23 cellular contexts compared by ENCODE assay signal in genomic region chr5:68953885-68954617, GRCh38.
DNase-seq lines count a peak whose midpoint lies in the region; ATAC-seq and TF ChIP-seq lines count a peak whose summit lies in the region.
"Had no signal": no experiment of that assay in that cellular context is flagged by ENCODE, and none has a peak within 500 bp of the region (broad histone marks: within the 10 kb centered on the region; RNA-seq: fewer than 3 reads in every experiment).

No MANE protein-coding gene starts in this region.

- no peak overlapping the region for H3K27ac Mint-ChIP-seq in Calu3 (ENCODE audit: unreplicated experiment)
- H3K27ac Mint-ChIP-seq: CD4-positive, alpha-beta T cell; dendritic cell treated with granulocyte-macrophage colony-stimulating factor and Interleukin-4, amounts not matched to agents 40 ng/mL and 50 ng/mL, for 4 days; stimulated activated effector memory CD8-positive, alpha-beta T cell treated with anti-CD3 and anti-CD28 coated beads, Interleukin-12 subunit alpha, Interleukin-12 subunit beta, amount 100 ng/mL, for 72 hours; type B pancreatic cell had no signal

- H3K9me3 Mint-ChIP-seq in Calu3 (ENCODE audit: low read depth, unreplicated experiment), result no peaks in the 10 kb centered on the region
- H3K9me3 Mint-ChIP-seq: CD4-positive, alpha-beta T cell; dendritic cell treated with granulocyte-macrophage colony-stimulating factor and Interleukin-4, amounts not matched to agents 40 ng/mL and 50 ng/mL, for 4 days; stimulated activated effector memory CD8-positive, alpha-beta T cell treated with anti-CD3 and anti-CD28 coated beads, Interleukin-12 subunit alpha, Interleukin-12 subunit beta, amount 100 ng/mL, for 72 hours; type B pancreatic cell had no signal

- H3K27me3 ChIP-seq in suprapubic skin (no peaks in the 10 kb centered on the region), smooth muscle cell (ENCODE audit: low read depth) (no peaks in the 10 kb centered on the region)
- H3K27me3 ChIP-seq: ascending aorta had no signal

- 37% methylated on average over 9 of the region's 9 CpGs for WGBS in suprapubic skin
- WGBS in smooth muscle cell (ENCODE audit: low lambda C conversion rate), result 79% methylated on average over 9 of the region's 9 CpGs

- no peak for ATAC-seq in HG03039 (IDR thresholded peaks at IDR 0.05; ENCODE audit: unreplicated experiment)
- ATAC-seq: activated CD4-positive, CD25-positive, alpha-beta regulatory T cell treated with anti-CD3 and anti-CD28 coated beads, Interleukin-2, amount 50 U/mL, for 24 hours; stimulated activated effector memory CD8-positive, alpha-beta T cell treated with anti-CD3 and anti-CD28 coated beads, Interleukin-12 subunit alpha, Interleukin-12 subunit beta, amount 100 ng/mL, for 72 hours had no signal

- no peaks in the 10 kb centered on the region for H3F3A ChIP-seq in smooth muscle cell (ENCODE audit: low read depth)

- H3K36me3 Mint-ChIP-seq in Calu3 (ENCODE audit: insufficient read depth, unreplicated experiment), result no peaks in the 10 kb centered on the region
- H3K36me3 Mint-ChIP-seq: stimulated activated effector memory CD8-positive, alpha-beta T cell treated with anti-CD3 and anti-CD28 coated beads, Interleukin-12 subunit alpha, Interleukin-12 subunit beta, amount 100 ng/mL, for 72 hours; type B pancreatic cell had no signal

- H3K27ac ChIP-seq in suprapubic skin (peak overlapping the region; percentile 48), smooth muscle cell (ENCODE audit: low read depth) (no peak overlapping the region)
- H3K27ac ChIP-seq: ascending aorta, HL-60 had no signal

- no peak overlapping the region for H3K4me2 ChIP-seq in smooth muscle cell

- H3K9me3 ChIP-seq in suprapubic skin (no peaks in the 10 kb centered on the region), smooth muscle cell (replicated peaks; ENCODE audit: low read depth) (no peaks in the 10 kb centered on the region)
- H3K9me3 ChIP-seq: ascending aorta had no signal

- H3K27me3 Mint-ChIP-seq in Calu3 (ENCODE audit: unreplicated experiment), result peaks cover 14% of the 10 kb centered on the region
- H3K27me3 Mint-ChIP-seq: CD4-positive, alpha-beta T cell had no signal

- H3K4me3 ChIP-seq in choroid plexus epithelial cell (ENCODE audit: low read depth, low read length), result no peak overlapping the region
- no peak overlapping the region for H3K4me3 ChIP-seq in suprapubic skin
- H3K4me3 ChIP-seq in smooth muscle cell, result no peak overlapping the region
- H3K4me3 ChIP-seq: ascending aorta had no signal

- no TSS peak for BruUV-seq in Calu3 (replicated peaks; lab: Mats Ljungman, UMichigan)

- H3K4me1 Mint-ChIP-seq in Calu3 (ENCODE audit: low read depth, unreplicated experiment), result no peaks in the 10 kb centered on the region
- H3K4me1 Mint-ChIP-seq: stimulated activated effector memory CD8-positive, alpha-beta T cell treated with anti-CD3 and anti-CD28 coated beads, Interleukin-12 subunit alpha, Interleukin-12 subunit beta, amount 100 ng/mL, for 72 hours had no signal

- TF ChIP-seq CTCF in choroid plexus epithelial cell (conservative IDR thresholded peaks at IDR 0.05; ENCODE audit: low read depth, low read length) (no peak), suprapubic skin (IDR thresholded peaks at IDR 0.05) (no peak), smooth muscle cell (IDR thresholded peaks at IDR 0.05; ENCODE audit: borderline replicate concordance, insufficient read depth, poor library complexity, severe bottlenecking) (no peak), Calu3 (IDR thresholded peaks at IDR 0.05; ENCODE audit: unreplicated experiment) (no peak)

- H3K4me1 ChIP-seq in suprapubic skin (peaks cover 38% of the 10 kb centered on the region), smooth muscle cell (ENCODE audit: low read depth) (peaks cover 11% of the 10 kb centered on the region)
- H3K4me1 ChIP-seq: ascending aorta had no signal

- DNase-seq in GM04504 (ENCODE audit: low read depth) (peak; percentile 28), choroid plexus epithelial cell (ENCODE audit: low read depth) (peak; percentile 3), left kidney (ENCODE audit: low read depth, low spot score) (peak; percentile 63), suprapubic skin (ENCODE audit: low spot score in 2 of 2) (no peak), smooth muscle cell (lab: John Stamatoyannopoulos, UW; ENCODE audit: unreplicated experiment) (no peak), HuH-7.5 (ENCODE audit: low spot score) (no peak), Calu3 (no peak)
- DNase-seq: activated effector memory CD4-positive, alpha-beta T cell treated with anti-CD3 and anti-CD28 coated beads, Interleukin-2, amount 50 U/mL, for 16 hours; CD4-positive, alpha-beta T cell; DND-41; hypothalamus; NCI-H1105 treated with DMSO at 0.1 percent for 48 hours; NCI-H2227 treated with DMSO at 0.1 percent for 48 hours; occipital lobe; SHP77 treated with DMSO at 0.1 percent for 48 hours; T-helper 2 cell had no signal

- no peak overlapping the region for H2AFZ ChIP-seq in smooth muscle cell (ENCODE audit: low read depth)

- H3K9ac ChIP-seq in smooth muscle cell (ENCODE audit: low read depth), result no peak overlapping the region

- no peak for TF ChIP-seq POLR2A in suprapubic skin (IDR thresholded peaks at IDR 0.05)

- no peaks in the 10 kb centered on the region for H3K36me3 ChIP-seq in suprapubic skin
- H3K36me3 ChIP-seq in smooth muscle cell (ENCODE audit: low read depth), result no peaks in the 10 kb centered on the region
- H3K36me3 ChIP-seq: ascending aorta had no signal

- no peak overlapping the region for H3K4me3 Mint-ChIP-seq in Calu3 (ENCODE audit: low read depth, unreplicated experiment)
- H3K4me3 Mint-ChIP-seq: CD4-positive, alpha-beta T cell; dendritic cell treated with granulocyte-macrophage colony-stimulating factor and Interleukin-4, amounts not matched to agents 40 ng/mL and 50 ng/mL, for 4 days; stimulated activated effector memory CD8-positive, alpha-beta T cell treated with anti-CD3 and anti-CD28 coated beads, Interleukin-12 subunit alpha, Interleukin-12 subunit beta, amount 100 ng/mL, for 72 hours; type B pancreatic cell had no signal

- CTCF ChIA-PET in Calu3 (lab: Charles Lee), result no interaction called here

- intact Hi-C loops in Calu3 (cut with micrococcal nuclease; ENCODE audit: unreplicated experiment), result loop anchor here (10.0 kb wide), 1 partner anchor 469 kb away; no protein-coding TSS in a partner anchor

- no peaks in the 10 kb centered on the region for H4K20me1 ChIP-seq in smooth muscle cell (ENCODE audit: low read depth)

- TF ChIP-seq EP300 in suprapubic skin (IDR thresholded peaks at IDR 0.05), result no peak

- no peaks in the 10 kb centered on the region for H3K79me2 ChIP-seq in smooth muscle cell (ENCODE audit: low read depth)

Comparison
In these comparisons a context has a peak if more than half of its experiments do, and no peak if none do; other contexts are left out.
1. DNase-seq: peak in GM04504 (single experiment), choroid plexus epithelial cell (single experiment) and left kidney (single experiment); none in suprapubic skin (0 of 2), smooth muscle cell (single experiment), HuH-7.5 (single experiment) and Calu3 (single experiment).